In genomic region chr10:72175166-72175565, GRCh38 we compare ENCODE assay signal across 13 cellular contexts. TPM values are rescaled to one million over a fixed set of nuclear protein-coding genes. Genes with fewer than 3 reads are reported as not detected.
A peak's percentile ranks its signal among the peaks of the same experiment; 100 is the strongest.
DNase-seq lines count a peak whose midpoint lies in the region; ATAC-seq and TF ChIP-seq lines count a peak whose summit lies in the region.
"Had no signal": no experiment of that assay in that cellular context is flagged by ENCODE, and none has a peak within 500 bp of the region (broad histone marks: within the 10 kb centered on the region; RNA-seq: fewer than 3 reads in every experiment).

No MANE protein-coding gene starts in this region.

- H3K9ac ChIP-seq in PC-3 (ENCODE audit: low read length), result no peak overlapping the region

- H3K27me3 ChIP-seq in breast epithelium (no peaks in the 10 kb centered on the region), PC-3 (ENCODE audit: low read length) (no peaks in the 10 kb centered on the region)

- WGBS in lower leg skin, 2 donors, result 44 to 57% methylated on average over 1 of the region's 1 CpG

- H3K36me3 ChIP-seq in breast epithelium, result no peaks in the 10 kb centered on the region
- H3K36me3 ChIP-seq in PC-3 (ENCODE audit: low read depth, low read length), result no peaks in the 10 kb centered on the region

- H3K27ac Mint-ChIP-seq in MCF 10A (ENCODE audit: low read depth, unreplicated experiment), result no peak overlapping the region
- H3K27ac Mint-ChIP-seq in activated CD8-positive, alpha-beta T cell treated with anti-CD3 and anti-CD28 coated beads, Interleukin-2, amount 10 ng/mL, durations not matched to agents 7 days and 5 days, result no peak overlapping the region
- H3K27ac Mint-ChIP-seq: activated CD4-positive, alpha-beta memory T cell treated with anti-CD3 and anti-CD28 coated beads, Interleukin-2, amount 10 ng/mL, durations not matched to agents 7 days and 5 days; activated naive CD8-positive, alpha-beta T cell treated with anti-CD3 and anti-CD28 coated beads, Interleukin-2, amount 10 ng/mL, durations not matched to agents 7 days and 5 days; stimulated activated naive B cell treated with anti-CD40 and anti-IgM and Interleukin-4, amounts not matched to agents 10 μg/mL and 1 μg/mL and 100 μg/mL, for 72 hours had no signal

- H3K4me3 Mint-ChIP-seq in MCF 10A (ENCODE audit: unreplicated experiment), result no peak overlapping the region
- H3K4me3 Mint-ChIP-seq in activated CD8-positive, alpha-beta T cell treated with anti-CD3 and anti-CD28 coated beads, Interleukin-2, amount 10 ng/mL, durations not matched to agents 7 days and 5 days, result no peak overlapping the region
- H3K4me3 Mint-ChIP-seq: activated CD4-positive, alpha-beta memory T cell treated with anti-CD3 and anti-CD28 coated beads, Interleukin-2, amount 10 ng/mL, durations not matched to agents 7 days and 5 days; activated naive CD8-positive, alpha-beta T cell treated with anti-CD3 and anti-CD28 coated beads, Interleukin-2, amount 10 ng/mL, durations not matched to agents 7 days and 5 days; stimulated activated naive B cell treated with anti-CD40 and anti-IgM and Interleukin-4, amounts not matched to agents 10 μg/mL and 1 μg/mL and 100 μg/mL, for 72 hours had no signal

- no peak overlapping the region for H3K4me2 ChIP-seq in PC-3 (ENCODE audit: low read length)

- H3K27me3 Mint-ChIP-seq in MCF 10A (ENCODE audit: insufficient read depth, unreplicated experiment), result no peaks in the 10 kb centered on the region
- H3K27me3 Mint-ChIP-seq in activated CD8-positive, alpha-beta T cell treated with anti-CD3 and anti-CD28 coated beads, Interleukin-2, amount 10 ng/mL, durations not matched to agents 7 days and 5 days (ENCODE audit: low read depth), result no peaks in the 10 kb centered on the region
- H3K27me3 Mint-ChIP-seq: activated CD4-positive, alpha-beta memory T cell treated with anti-CD3 and anti-CD28 coated beads, Interleukin-2, amount 10 ng/mL, durations not matched to agents 7 days and 5 days; activated naive CD8-positive, alpha-beta T cell treated with anti-CD3 and anti-CD28 coated beads, Interleukin-2, amount 10 ng/mL, durations not matched to agents 7 days and 5 days; stimulated activated naive B cell treated with anti-CD40 and anti-IgM and Interleukin-4, amounts not matched to agents 10 μg/mL and 1 μg/mL and 100 μg/mL, for 72 hours had no signal

- H3K9me3 ChIP-seq in breast epithelium (no peaks in the 10 kb centered on the region), PC-3 (ENCODE audit: low read length) (no peaks in the 10 kb centered on the region)

- POLR2A ChIA-PET in MCF 10A (lab: Yijun Ruan, JAX) (interaction anchor here (0.6 to 1.9 kb wide), 2 partner anchors 52 to 98 kb away, joined by 3 to 8 read pairs; partner anchors contain the start of gene DDIT4), PC-3 (lab: Charles Lee; ENCODE audit: unreplicated experiment) (no interaction called here)
- POLR2A ChIA-PET in activated CD8-positive, alpha-beta T cell treated with anti-CD3 and anti-CD28 coated beads, Interleukin-2, amount 10 ng/mL, durations not matched to agents 7 days and 5 days (lab: Charles Lee), result no interaction called here

- no peaks in the 10 kb centered on the region for H3K4me1 ChIP-seq in breast epithelium
- peaks cover 20% of the 10 kb centered on the region for H3K4me1 ChIP-seq in PC-3 (ENCODE audit: insufficient read depth, low read length)

- no peak overlapping the region for H3K27ac ChIP-seq in breast epithelium
- H3K27ac ChIP-seq in PC-3 (ENCODE audit: low read length), result no peak overlapping the region
- H3K27ac ChIP-seq in epithelial cell of prostate, result peak overlapping the region; percentile 45

- intact Hi-C loops in MCF 10A (cut with micrococcal nuclease) (no loop called here), breast epithelium (cut with DNase I; ENCODE audit: low total_unique reads) (no loop called here), PC-3 (cut with micrococcal nuclease) (no loop called here), lower leg skin (cut with DNase I; ENCODE audit: low total_unique reads) (no loop called here)

- no peaks in the 10 kb centered on the region for H3K9me2 ChIP-seq in PC-3 (replicated peaks; ENCODE audit: low read length)

- no peak overlapping the region for H2AFZ ChIP-seq in PC-3 (ENCODE audit: low read length)

- peak; percentile 27; the same call in 1 of the 2 replicates for ATAC-seq in PC-3
- ATAC-seq in activated CD8-positive, alpha-beta T cell treated with anti-CD3 and anti-CD28 coated beads, Interleukin-2, amount 10 ng/mL, durations not matched to agents 7 days and 5 days, result no peak
- ATAC-seq in HG03159 (IDR thresholded peaks at IDR 0.05; ENCODE audit: unreplicated experiment), result no peak
- ATAC-seq: stimulated activated naive B cell treated with anti-CD40 and anti-IgM and Interleukin-4, amounts not matched to agents 10 μg/mL and 1 μg/mL and 100 μg/mL, for 72 hours had no signal

- TF ChIP-seq POLR2A in breast epithelium (IDR thresholded peaks at IDR 0.05), result no peak
- TF ChIP-seq POLR2A in lower leg skin (IDR thresholded peaks at IDR 0.05), result no peak

- peaks cover 10% of the 10 kb centered on the region for H3K36me3 Mint-ChIP-seq in MCF 10A (ENCODE audit: insufficient read depth, unreplicated experiment)
- H3K36me3 Mint-ChIP-seq in activated CD8-positive, alpha-beta T cell treated with anti-CD3 and anti-CD28 coated beads, Interleukin-2, amount 10 ng/mL, durations not matched to agents 7 days and 5 days (ENCODE audit: low read depth), result peaks cover 17% of the 10 kb centered on the region

- peak; percentile 13 for DNase-seq in MCF 10A (ENCODE audit: unreplicated experiment)
- no peak for DNase-seq in breast epithelium (ENCODE audit: low spot score in 2 of 2)
- DNase-seq in PC-3, result no peak
- DNase-seq in epithelial cell of prostate (ENCODE audit: low read depth, low spot score), result no peak
- DNase-seq in retinal pigment epithelial cell (ENCODE audit: low read depth), result peak; percentile 61
- DNase-seq in lower leg skin (ENCODE audit: low spot score in 2 of 2), result no peak
- no peak for DNase-seq in activated CD8-positive, alpha-beta T cell treated with anti-CD3 and anti-CD28 coated beads, Interleukin-2, amount 10 ng/mL, durations not matched to agents 7 days and 5 days
- DNase-seq: ACHN; activated CD4-positive, alpha-beta memory T cell treated with anti-CD3 and anti-CD28 coated beads, Interleukin-2, amount 10 ng/mL, durations not matched to agents 7 days and 5 days; activated naive CD8-positive, alpha-beta T cell treated with anti-CD3 and anti-CD28 coated beads, Interleukin-2, amount 10 ng/mL, durations not matched to agents 7 days and 5 days; NCI-H1105 treated with DMSO at 0.1 percent for 48 hours; stimulated activated naive B cell treated with anti-CD40 and anti-IgM and Interleukin-4, amounts not matched to agents 10 μg/mL and 1 μg/mL and 100 μg/mL, for 72 hours had no signal

- no peaks in the 10 kb centered on the region for H4K20me1 ChIP-seq in PC-3 (ENCODE audit: low read length)

- CTCF ChIA-PET in MCF 10A (lab: Yijun Ruan, JAX), result interaction anchor here (0.9 to 1.1 kb wide), 2 partner anchors 17 to 49 kb away, joined by 3 read pairs; no protein-coding TSS in a partner anchor
- CTCF ChIA-PET in PC-3 (lab: Charles Lee), result interaction anchor here (0.6 kb wide), 1 partner anchor 331 kb away, joined by 3 read pairs; no protein-coding TSS in a partner anchor
- CTCF ChIA-PET in activated CD8-positive, alpha-beta T cell treated with anti-CD3 and anti-CD28 coated beads, Interleukin-2, amount 10 ng/mL, durations not matched to agents 7 days and 5 days (lab: Charles Lee), result interaction anchor here (1.4 to 2.6 kb wide), 4 partner anchors 10 to 127 kb away, joined by 3 to 9 read pairs (median 8); no protein-coding TSS in a partner anchor

- H3K4me1 Mint-ChIP-seq in MCF 10A (ENCODE audit: insufficient read depth, unreplicated experiment), result peaks cover 20% of the 10 kb centered on the region
- peaks cover 10% of the 10 kb centered on the region for H3K4me1 Mint-ChIP-seq in activated CD8-positive, alpha-beta T cell treated with anti-CD3 and anti-CD28 coated beads, Interleukin-2, amount 10 ng/mL, durations not matched to agents 7 days and 5 days (ENCODE audit: low read depth)

- no TSS peak for BruUV-seq in MCF 10A (replicated peaks; lab: Mats Ljungman, UMichigan)
- no TSS peak for BruUV-seq in PC-3 (replicated peaks; lab: Mats Ljungman, UMichigan)

- no peaks in the 10 kb centered on the region for H3F3A ChIP-seq in PC-3 (ENCODE audit: low read length, unreplicated experiment)

- no peaks in the 10 kb centered on the region for H3K79me2 ChIP-seq in PC-3 (ENCODE audit: low read length)

- H3K4me3 ChIP-seq in breast epithelium (no peak overlapping the region), PC-3 (ENCODE audit: low read length) (no peak overlapping the region), retinal pigment epithelial cell (ENCODE audit: low read length) (no peak overlapping the region), lower leg skin (ENCODE audit: low read depth, poor library complexity, severe bottlenecking) (no peak overlapping the region)

- TF ChIP-seq CTCF in MCF 10A (IDR thresholded peaks at IDR 0.05; ENCODE audit: unreplicated experiment) (no peak), breast epithelium (IDR thresholded peaks at IDR 0.05) (no peak), PC-3 (conservative IDR thresholded peaks at IDR 0.05; ENCODE audit: low read depth, low read length) (no peak), retinal pigment epithelial cell (conservative IDR thresholded peaks at IDR 0.05; ENCODE audit: low read depth, low read length) (no peak), lower leg skin (IDR thresholded peaks at IDR 0.05) (no peak)

- H3K9me3 Mint-ChIP-seq in MCF 10A (ENCODE audit: unreplicated experiment), result no peaks in the 10 kb centered on the region
- no peaks in the 10 kb centered on the region for H3K9me3 Mint-ChIP-seq in activated CD8-positive, alpha-beta T cell treated with anti-CD3 and anti-CD28 coated beads, Interleukin-2, amount 10 ng/mL, durations not matched to agents 7 days and 5 days (ENCODE audit: insufficient read depth)
- H3K9me3 Mint-ChIP-seq: activated CD4-positive, alpha-beta memory T cell treated with anti-CD3 and anti-CD28 coated beads, Interleukin-2, amount 10 ng/mL, durations not matched to agents 7 days and 5 days; activated naive CD8-positive, alpha-beta T cell treated with anti-CD3 and anti-CD28 coated beads, Interleukin-2, amount 10 ng/mL, durations not matched to agents 7 days and 5 days; stimulated activated naive B cell treated with anti-CD40 and anti-IgM and Interleukin-4, amounts not matched to agents 10 μg/mL and 1 μg/mL and 100 μg/mL, for 72 hours had no signal

RNA-seq across cellular contexts. Expression of gene ANAPC16, which starts 40.6 kb away (rescaled TPM):
- 97.0 and 110 TPM in 2 replicates for total RNA-seq in MCF 10A (2022)
- 100 to 1,000 TPM; 104 to 155 (median 112) TPM for total RNA-seq in breast epithelium
- total RNA-seq in PC-3 (2014; rRNA removed), result 19.2 and 23.9 TPM in 2 replicates
- total RNA-seq in lower leg skin, result 100 to 1,000 TPM in 2 of 4 donors, 10 to 100 TPM in 2; 47.8 to 116 (median 100) TPM
- total RNA-seq in activated CD8-positive, alpha-beta T cell treated with anti-CD3 and anti-CD28 coated beads, Interleukin-2, amount 10 ng/mL, durations not matched to agents 7 days and 5 days, result 10 to 100 TPM; 72.9 TPM

RNA-seq across cellular contexts. Expression of gene ASCC1, which starts 40.9 kb away (rescaled TPM):
- total RNA-seq in MCF 10A (2022) (26.3 and 31.6 TPM in 2 replicates), breast epithelium (10 to 100 TPM; 28.5 to 42.9 (median 29.6) TPM), PC-3 (2014; rRNA removed) (15.7 and 24.3 TPM in 2 replicates), lower leg skin (10 to 100 TPM; 17.7 to 33.3 (median 23.1) TPM)
- total RNA-seq in activated CD8-positive, alpha-beta T cell treated with anti-CD3 and anti-CD28 coated beads, Interleukin-2, amount 10 ng/mL, durations not matched to agents 7 days and 5 days, result 10 to 100 TPM; 34.8 to 40.3 TPM

Comparison
In these comparisons a context has a peak if more than half of its experiments do, and no peak if none do; other contexts are left out.
1. DNase-seq: peak in MCF 10A (single experiment) and retinal pigment epithelial cell (single experiment); none in breast epithelium (0 of 2), PC-3 (single experiment), epithelial cell of prostate (single experiment), lower leg skin (0 of 2) and activated CD8-positive, alpha-beta T cell treated with anti-CD3 and anti-CD28 coated beads, Interleukin-2, amount 10 ng/mL, durations not matched to agents 7 days and 5 days (single experiment).